Comparison of ENCODE assay signal across 1 cellular context in the genomic region with DNA sequence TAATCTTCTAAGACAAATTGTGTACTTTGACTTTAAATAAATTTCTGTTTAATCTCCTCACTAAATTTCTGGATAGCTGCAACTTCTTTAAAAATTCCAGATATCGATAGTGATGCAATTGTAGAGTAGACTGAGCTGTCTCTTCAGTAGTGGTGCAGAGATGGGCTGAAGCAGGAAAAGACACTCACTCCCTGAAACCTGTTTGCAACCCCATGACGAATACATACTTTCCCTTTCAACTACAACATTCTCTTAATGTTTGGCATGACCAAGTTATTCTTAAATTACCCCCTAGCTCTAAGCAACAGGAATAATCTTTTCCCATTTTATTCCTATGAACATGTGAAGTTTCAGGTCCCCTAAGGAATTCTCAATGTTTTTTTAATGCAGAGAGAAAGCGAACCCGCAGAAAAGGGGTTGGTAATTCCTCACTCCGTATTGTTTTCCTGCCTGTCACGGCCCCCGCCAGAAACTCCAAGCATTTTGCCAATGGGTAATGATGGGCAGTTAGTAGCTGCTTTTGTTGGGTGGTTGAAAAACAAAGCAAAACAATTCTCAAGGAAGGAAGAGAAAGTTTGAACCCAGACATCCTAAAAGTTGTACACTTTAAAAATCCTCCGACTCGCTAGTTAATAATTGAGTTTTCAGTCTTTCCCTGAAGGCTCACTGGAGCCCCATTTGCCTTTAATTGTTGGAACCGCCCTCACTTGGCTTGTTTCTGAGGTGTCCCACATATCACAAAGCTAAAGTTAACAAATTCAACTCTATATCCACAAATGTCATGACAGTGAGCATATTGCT.
TF ChIP-seq lines count a peak whose summit lies in the region.

No MANE protein-coding gene starts in this region.

TF ChIP-seq in IMR-90, 13 proteins besides CTCF, POLR2A, EP300 and RAD21 (continued from another document):
- no peak for TF ChIP-seq USF2 (IDR thresholded peaks at IDR 0.05; ENCODE audit: low read depth, low read length)
- TF ChIP-seq NFE2L2 (IDR thresholded peaks at IDR 0.05; ENCODE audit: low read depth, low read length): no peak
- TF ChIP-seq, protein P1, sequence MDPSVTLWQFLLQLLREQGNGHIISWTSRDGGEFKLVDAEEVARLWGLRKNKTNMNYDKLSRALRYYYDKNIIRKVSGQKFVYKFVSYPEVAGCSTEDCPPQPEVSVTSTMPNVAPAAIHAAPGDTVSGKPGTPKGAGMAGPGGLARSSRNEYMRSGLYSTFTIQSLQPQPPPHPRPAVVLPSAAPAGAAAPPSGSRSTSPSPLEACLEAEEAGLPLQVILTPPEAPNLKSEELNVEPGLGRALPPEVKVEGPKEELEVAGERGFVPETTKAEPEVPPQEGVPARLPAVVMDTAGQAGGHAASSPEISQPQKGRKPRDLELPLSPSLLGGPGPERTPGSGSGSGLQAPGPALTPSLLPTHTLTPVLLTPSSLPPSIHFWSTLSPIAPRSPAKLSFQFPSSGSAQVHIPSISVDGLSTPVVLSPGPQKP (IDR thresholded peaks at IDR 0.05; ENCODE audit: borderline replicate concordance, low read depth, low read length): no peak
- TF ChIP-seq RCOR1 (IDR thresholded peaks at IDR 0.05; ENCODE audit: insufficient replicate concordance, low read length): no peak
- TF ChIP-seq MXI1 (IDR thresholded peaks at IDR 0.05; ENCODE audit: borderline replicate concordance, low read depth, low read length): no peak
